ENCODE assay signal across 8 cellular contexts in the genomic region with DNA sequence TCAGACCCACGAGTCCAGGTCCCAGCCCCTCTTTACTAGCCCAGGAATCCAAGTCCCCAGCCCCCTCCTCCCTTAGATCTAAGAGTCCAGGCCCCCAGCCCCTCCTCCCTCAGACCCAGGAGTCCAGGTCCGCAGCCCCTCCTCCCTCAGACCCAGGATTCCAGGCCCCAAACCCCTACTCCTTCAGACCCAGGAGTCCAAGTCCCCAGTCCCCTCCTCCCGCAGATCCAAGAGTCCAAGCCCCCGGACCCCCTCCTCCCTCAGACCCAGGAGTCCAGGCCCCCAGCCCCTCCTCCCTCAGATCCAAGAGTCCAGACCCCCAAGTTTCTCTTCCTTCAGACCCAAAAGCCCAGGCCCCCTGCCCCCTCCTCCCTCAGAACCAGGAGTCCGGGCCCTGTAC. TPM values are rescaled to one million over a fixed set of nuclear protein-coding genes. Genes with fewer than 3 reads are reported as not detected.
DNase-seq lines count a peak whose midpoint lies in the region; ATAC-seq, FAIRE-seq and TF ChIP-seq lines count a peak whose summit lies in the region.

No MANE protein-coding gene starts in this region.

- TF ChIP-seq POLR2A in HepG2 (IDR thresholded peaks at IDR 0.05; ENCODE audit: insufficient read depth in 1 of 2, low read depth in 2 of 2, low read length in 2 of 2), result no peak

- H3K4me3 Mint-ChIP-seq in activated CD4-positive, alpha-beta T cell treated with anti-CD3 and anti-CD28 coated beads, Interleukin-2, amount 10 ng/mL, durations not matched to agents 24 days and 14 days, result peak overlapping the region; percentile 90
- H3K4me3 Mint-ChIP-seq in astrocyte (ENCODE audit: unreplicated experiment), result peak overlapping the region; percentile 79

- WGBS in HepG2 (ENCODE audit: low lambda C conversion rate), result 48% methylated on average over 5 of the region's 5 CpGs

- in situ Hi-C loops in HepG2 (cut with HindIII; ENCODE audit: extremely low pct_ligation_motif_present, low pct_unique_long_range_greater_than_20kb), result no loop called here

- H2AFZ ChIP-seq in astrocyte (ENCODE audit: low read depth, low read length) (no peak overlapping the region), HepG2 (ENCODE audit: low read length) (no peak overlapping the region)

- peaks cover 5% of the 10 kb centered on the region for H3K4me1 ChIP-seq in astrocyte (ENCODE audit: insufficient read depth, low read length)
- H3K4me1 ChIP-seq in HepG2 (ENCODE audit: insufficient read depth, low read length), result peaks cover 6% of the 10 kb centered on the region; the same call in 1 of the 2 replicates

- H3K27ac Mint-ChIP-seq in activated CD4-positive, alpha-beta T cell treated with anti-CD3 and anti-CD28 coated beads, Interleukin-2, amount 10 ng/mL, durations not matched to agents 24 days and 14 days, result peak overlapping the region; percentile 95
- peak overlapping the region; percentile 77 for H3K27ac Mint-ChIP-seq in astrocyte (ENCODE audit: unreplicated experiment)

- no peaks in the 10 kb centered on the region for H3K9me3 Mint-ChIP-seq in activated CD4-positive, alpha-beta T cell treated with anti-CD3 and anti-CD28 coated beads, Interleukin-2, amount 10 ng/mL, durations not matched to agents 24 days and 14 days
- H3K9me3 Mint-ChIP-seq in astrocyte (ENCODE audit: unreplicated experiment), result peaks cover 4% of the 10 kb centered on the region

- CTCF ChIA-PET in HepG2 (lab: Yijun Ruan, JAX; ENCODE audit: low intra/inter-chr PET ratio, low total read pairs), result no interaction called here

- intact Hi-C loops in activated CD4-positive, alpha-beta T cell treated with anti-CD3 and anti-CD28 coated beads, Interleukin-2, amount 10 ng/mL, durations not matched to agents 24 days and 14 days (cut with micrococcal nuclease), result loop anchor here (1.0 kb wide), 1 partner anchor 485 kb away; no protein-coding TSS in a partner anchor
- intact Hi-C loops in HepG2 (cut with micrococcal nuclease; ENCODE audit: unreplicated experiment), result no loop called here

- peaks cover 31% of the 10 kb centered on the region for H3K36me3 Mint-ChIP-seq in activated CD4-positive, alpha-beta T cell treated with anti-CD3 and anti-CD28 coated beads, Interleukin-2, amount 10 ng/mL, durations not matched to agents 24 days and 14 days (ENCODE audit: low read depth)
- peaks cover 37% of the 10 kb centered on the region for H3K36me3 Mint-ChIP-seq in astrocyte (ENCODE audit: low read depth, unreplicated experiment)

- TF ChIP-seq CTCF in astrocyte (IDR thresholded peaks at IDR 0.05; ENCODE audit: insufficient read depth, low read depth, low read length) (no peak), HepG2 (CRISPR knock-in tag; IDR thresholded peaks at IDR 0.05) (no peak)

- H3K36me3 ChIP-seq in astrocyte (ENCODE audit: insufficient read depth, low read length) (peaks cover 19% of the 10 kb centered on the region), HepG2 (replicated peaks in 1 of 2; ENCODE audit: control insufficient read depth in 1 of 2, insufficient read depth in 2 of 2, low read length in 2 of 2) (no peaks in the 10 kb centered on the region)

- H4K20me1 ChIP-seq in astrocyte (ENCODE audit: insufficient read depth, low read length), result peaks cover 50% of the 10 kb centered on the region
- no peaks in the 10 kb centered on the region for H4K20me1 ChIP-seq in HepG2 (ENCODE audit: insufficient read depth, low read length)

- H3K9ac ChIP-seq in astrocyte (ENCODE audit: low read length) (peak overlapping the region; percentile 92), HepG2 (ENCODE audit: insufficient read depth, low read depth, low read length) (peak overlapping the region; percentile 77)

- DNase-seq in activated CD4-positive, alpha-beta T cell treated with anti-CD3 and anti-CD28 coated beads, Interleukin-2, amount 10 ng/mL, durations not matched to agents 24 days and 14 days, result no peak
- DNase-seq in activated CD4-positive, alpha-beta T cell treated with anti-CD3 and anti-CD28 coated beads for 4 hours, result no peak
- DNase-seq in astrocyte (ENCODE audit: low read depth) (no peak), HepG2 (ENCODE audit: low spot score) (no peak), NCI-H345 treated with DMSO at 0.1 percent for 48 hours (lab: John Stamatoyannopoulos, UW; ENCODE audit: unreplicated experiment) (no peak), AML-193 (lab: John Stamatoyannopoulos, UW) (no peak), HuH-7.5 (ENCODE audit: low spot score) (no peak)

- ATAC-seq in HepG2, result no peak

- H3K4me1 Mint-ChIP-seq in activated CD4-positive, alpha-beta T cell treated with anti-CD3 and anti-CD28 coated beads, Interleukin-2, amount 10 ng/mL, durations not matched to agents 24 days and 14 days, result peaks cover 24% of the 10 kb centered on the region
- H3K4me1 Mint-ChIP-seq in astrocyte (ENCODE audit: low read depth, unreplicated experiment), result peaks cover 42% of the 10 kb centered on the region

- H3K27ac ChIP-seq in astrocyte (ENCODE audit: low read depth, low read length) (peak overlapping the region; percentile 85), HepG2 (ENCODE audit: extremely low read length, insufficient read depth, low read length) (peak overlapping the region; percentile 71), temporal lobe (ENCODE audit: low read depth, low read length) (peak overlapping the region; percentile 92)

- no peak for TF ChIP-seq RAD21 in HepG2 (CRISPR knock-in tag; IDR thresholded peaks at IDR 0.05)

- POLR2A ChIA-PET in HepG2 (lab: Yijun Ruan, JAX), result interaction anchor here (1.0 to 1.8 kb wide), 3 partner anchors 14 to 47 kb away, joined by 4 to 9 read pairs (median 8); no protein-coding TSS in a partner anchor

- H3K4me2 ChIP-seq in astrocyte (ENCODE audit: low read length) (peak overlapping the region; percentile 96), HepG2 (ENCODE audit: low read depth, low read length) (peak overlapping the region; percentile 67)

- FAIRE-seq in astrocyte (lab: Jason Lieb, UNC) (no peak), HepG2 (lab: Jason Lieb, UNC) (no peak)

- H3K27me3 ChIP-seq in astrocyte (ENCODE audit: insufficient read depth, low read length) (no peaks in the 10 kb centered on the region), HepG2 (ENCODE audit: control insufficient read depth in 1 of 2, insufficient read depth in 2 of 2, low read length in 2 of 2) (no peaks in the 10 kb centered on the region; a peak in 1 of 5 replicates)

- H3K27me3 Mint-ChIP-seq in activated CD4-positive, alpha-beta T cell treated with anti-CD3 and anti-CD28 coated beads, Interleukin-2, amount 10 ng/mL, durations not matched to agents 24 days and 14 days, result peaks cover 4% of the 10 kb centered on the region
- no peaks in the 10 kb centered on the region for H3K27me3 Mint-ChIP-seq in astrocyte (ENCODE audit: low read depth, unreplicated experiment)

- H3K4me3 ChIP-seq in astrocyte (ENCODE audit: insufficient read depth, low read depth, low read length), result peak overlapping the region; percentile 68
- peak overlapping the region; percentile 66 to 79 (median 68) for H3K4me3 ChIP-seq in HepG2 (replicated peaks in 1 of 3; ENCODE audit: insufficient read depth in 1 of 3, low read depth in 2 of 3, low read length in 3 of 3)

- TF ChIP-seq EP300 in HepG2 (IDR thresholded peaks at IDR 0.05; ENCODE audit: low read depth in 2 of 2, low read length in 2 of 2), result no peak
- TF ChIP-seq EP300 in HepG2 (CRISPR knock-in tag; IDR thresholded peaks at IDR 0.05; ENCODE audit: borderline replicate concordance), result no peak

- H3K79me2 ChIP-seq in astrocyte (ENCODE audit: insufficient read depth, low read length), result peaks cover 6% of the 10 kb centered on the region
- H3K79me2 ChIP-seq in HepG2 (ENCODE audit: insufficient read depth, low read length), result no peaks in the 10 kb centered on the region

- H3K9me3 ChIP-seq in astrocyte (ENCODE audit: insufficient read depth, low read depth, low read length), result no peaks in the 10 kb centered on the region
- H3K9me3 ChIP-seq in HepG2 (ENCODE audit: low read length), result no peaks in the 10 kb centered on the region

- BruUV-seq in HepG2 (replicated peaks; lab: Mats Ljungman, UMichigan), result no TSS peak

RNA-seq across cellular contexts. Expression of a gene that starts 11.5 kb away (rescaled TPM):
- 6.7 and 7.0 TPM in 2 replicates for total RNA-seq in activated CD4-positive, alpha-beta T cell treated with anti-CD3 and anti-CD28 coated beads, Interleukin-2, amount 10 ng/mL, durations not matched to agents 24 days and 14 days
- 51.0 and 62.5 TPM in 2 replicates for total RNA-seq in astrocyte
- 0.53 and 2.2 TPM in 2 replicates for total RNA-seq in HepG2 (2016; rRNA removed; fragmentation: Illumina TruSeq; extraction: Trizol)
- total RNA-seq in HepG2 (2016; cell fraction: cytosol; rRNA removed; fragmentation: Illumina TruSeq; extraction: Trizol; ENCODE audit: low read depth), result 1.1 and 1.9 TPM in 2 replicates
- 2.6 TPM in 1 of 2 replicates, not detected in the other for total RNA-seq in HepG2 (2016; cell fraction: insoluble cytoplasmic fraction; rRNA removed; fragmentation: Illumina TruSeq; extraction: Trizol)
- total RNA-seq in HepG2 (2016; cell fraction: membrane; rRNA removed; fragmentation: Illumina TruSeq; extraction: Trizol), result 0.53 and 1.2 TPM in 2 replicates
- 2.1 and 4.9 TPM in 2 replicates for total RNA-seq in HepG2 (2016; cell fraction: nucleus; rRNA removed; fragmentation: Illumina TruSeq; extraction: Trizol)
- 1.4 and 2.3 TPM in 2 replicates for polyA plus RNA-seq in HepG2 (2011; rRNA removed)
- 0.26 and 0.76 TPM in 2 replicates for polyA plus RNA-seq in HepG2 (2011; cell fraction: cytosol; rRNA removed)
- 12.4 and 14.0 TPM in 2 replicates for polyA plus RNA-seq in HepG2 (2011; cell fraction: nucleus; rRNA removed)
- polyA plus RNA-seq in HepG2 (2012), result 2.2 and 3.3 TPM in 2 replicates
- 0.78 and 0.85 TPM in 2 replicates for polyA plus RNA-seq in HepG2 (2016; cell fraction: cytosol; fragmentation: Illumina TruSeq; extraction: Trizol; ENCODE audit: low read depth)
- 0.48 and 0.82 TPM in 2 replicates for polyA plus RNA-seq in HepG2 (2016; cell fraction: insoluble cytoplasmic fraction; fragmentation: Illumina TruSeq; extraction: Trizol; ENCODE audit: low read depth)
- 0.42 and 1.5 TPM in 2 replicates for polyA plus RNA-seq in HepG2 (2016; cell fraction: membrane; fragmentation: Illumina TruSeq; extraction: Trizol; ENCODE audit: low read depth)
- 9.6 and 9.8 TPM in 2 replicates for polyA plus RNA-seq in HepG2 (2016; cell fraction: nucleus; fragmentation: Illumina TruSeq; extraction: Trizol; ENCODE audit: insufficient read depth, low read depth)
- 1.8 and 1.9 TPM in 2 replicates for polyA minus RNA-seq in HepG2 (2011; rRNA and poly(A)+ RNA removed; ENCODE audit: low replicate concordance)
- polyA minus RNA-seq in HepG2 (2011; cell fraction: cytosol; rRNA and poly(A)+ RNA removed), result not detected in 2 replicates
- polyA minus RNA-seq in HepG2 (2011; cell fraction: nucleus; rRNA and poly(A)+ RNA removed), result 6.3 and 6.8 TPM in 2 replicates
- total RNA-seq in temporal lobe, result 2.7 TPM

RNA-seq across cellular contexts. Expression of a gene that starts 19.2 kb away (rescaled TPM):
- not detected in 2 replicates for total RNA-seq in activated CD4-positive, alpha-beta T cell treated with anti-CD3 and anti-CD28 coated beads, Interleukin-2, amount 10 ng/mL, durations not matched to agents 24 days and 14 days
- total RNA-seq in astrocyte, result not detected in 2 replicates
- not detected in 2 replicates for total RNA-seq in HepG2 (2016; rRNA removed; fragmentation: Illumina TruSeq; extraction: Trizol)
- not detected in 2 replicates for total RNA-seq in HepG2 (2016; cell fraction: cytosol; rRNA removed; fragmentation: Illumina TruSeq; extraction: Trizol; ENCODE audit: low read depth)
- total RNA-seq in HepG2 (2016; cell fraction: insoluble cytoplasmic fraction; rRNA removed; fragmentation: Illumina TruSeq; extraction: Trizol), result not detected in 2 replicates
- total RNA-seq in HepG2 (2016; cell fraction: membrane; rRNA removed; fragmentation: Illumina TruSeq; extraction: Trizol), result not detected in 2 replicates
- not detected in 2 replicates for total RNA-seq in HepG2 (2016; cell fraction: nucleus; rRNA removed; fragmentation: Illumina TruSeq; extraction: Trizol)
- 0.12 TPM in 1 of 2 replicates, not detected in the other for polyA plus RNA-seq in HepG2 (2011; rRNA removed)
- polyA plus RNA-seq in HepG2 (2011; cell fraction: cytosol; rRNA removed), result not detected in 2 replicates
- not detected in 2 replicates for polyA plus RNA-seq in HepG2 (2011; cell fraction: nucleus; rRNA removed)
- not detected in 2 replicates for polyA plus RNA-seq in HepG2 (2012)
- not detected in 2 replicates for polyA plus RNA-seq in HepG2 (2016; cell fraction: cytosol; fragmentation: Illumina TruSeq; extraction: Trizol; ENCODE audit: low read depth)
- not detected in 2 replicates for polyA plus RNA-seq in HepG2 (2016; cell fraction: insoluble cytoplasmic fraction; fragmentation: Illumina TruSeq; extraction: Trizol; ENCODE audit: low read depth)
- polyA plus RNA-seq in HepG2 (2016; cell fraction: membrane; fragmentation: Illumina TruSeq; extraction: Trizol; ENCODE audit: low read depth), result not detected in 2 replicates
- polyA plus RNA-seq in HepG2 (2016; cell fraction: nucleus; fragmentation: Illumina TruSeq; extraction: Trizol; ENCODE audit: insufficient read depth, low read depth), result not detected in 2 replicates
- not detected in 2 replicates for polyA minus RNA-seq in HepG2 (2011; rRNA and poly(A)+ RNA removed; ENCODE audit: low replicate concordance)
- polyA minus RNA-seq in HepG2 (2011; cell fraction: cytosol; rRNA and poly(A)+ RNA removed), result not detected in 2 replicates
- not detected in 2 replicates for polyA minus RNA-seq in HepG2 (2011; cell fraction: nucleus; rRNA and poly(A)+ RNA removed)
- total RNA-seq in temporal lobe, result 2.7 TPM

RNA-seq across cellular contexts. Expression of a gene that starts 47.1 kb away (rescaled TPM):
- total RNA-seq in activated CD4-positive, alpha-beta T cell treated with anti-CD3 and anti-CD28 coated beads, Interleukin-2, amount 10 ng/mL, durations not matched to agents 24 days and 14 days, result not detected in 2 replicates
- total RNA-seq in astrocyte (not detected in 2 replicates), HepG2 (2016; rRNA removed; fragmentation: Illumina TruSeq; extraction: Trizol) (not detected in 2 replicates), temporal lobe (1.2 TPM)
- total RNA-seq in HepG2 (2016; cell fraction: cytosol; rRNA removed; fragmentation: Illumina TruSeq; extraction: Trizol; ENCODE audit: low read depth), result not detected in 2 replicates
- total RNA-seq in HepG2 (2016; cell fraction: insoluble cytoplasmic fraction; rRNA removed; fragmentation: Illumina TruSeq; extraction: Trizol), result not detected in 2 replicates
- total RNA-seq in HepG2 (2016; cell fraction: membrane; rRNA removed; fragmentation: Illumina TruSeq; extraction: Trizol), result not detected in 2 replicates
- total RNA-seq in HepG2 (2016; cell fraction: nucleus; rRNA removed; fragmentation: Illumina TruSeq; extraction: Trizol), result not detected in 2 replicates
- polyA plus RNA-seq in HepG2 (2011; rRNA removed), result 0.07 TPM in 1 of 2 replicates, not detected in the other
- polyA plus RNA-seq in HepG2 (2011; cell fraction: cytosol; rRNA removed), result 0.03 TPM in 1 of 2 replicates, not detected in the other
- not detected in 2 replicates for polyA plus RNA-seq in HepG2 (2011; cell fraction: nucleus; rRNA removed)
- 0.27 TPM in 1 of 2 replicates, not detected in the other for polyA plus RNA-seq in HepG2 (2012)
- polyA plus RNA-seq in HepG2 (2016; cell fraction: cytosol; fragmentation: Illumina TruSeq; extraction: Trizol; ENCODE audit: low read depth), result not detected in 2 replicates
- not detected in 2 replicates for polyA plus RNA-seq in HepG2 (2016; cell fraction: insoluble cytoplasmic fraction; fragmentation: Illumina TruSeq; extraction: Trizol; ENCODE audit: low read depth)
- not detected in 2 replicates for polyA plus RNA-seq in HepG2 (2016; cell fraction: membrane; fragmentation: Illumina TruSeq; extraction: Trizol; ENCODE audit: low read depth)
- not detected in 2 replicates for polyA plus RNA-seq in HepG2 (2016; cell fraction: nucleus; fragmentation: Illumina TruSeq; extraction: Trizol; ENCODE audit: insufficient read depth, low read depth)
- not detected in 2 replicates for polyA minus RNA-seq in HepG2 (2011; rRNA and poly(A)+ RNA removed; ENCODE audit: low replicate concordance)
- polyA minus RNA-seq in HepG2 (2011; cell fraction: cytosol; rRNA and poly(A)+ RNA removed), result not detected in 2 replicates
- polyA minus RNA-seq in HepG2 (2011; cell fraction: nucleus; rRNA and poly(A)+ RNA removed), result not detected in 2 replicates

RNA-seq across cellular contexts. Expression of a gene that starts 56.4 kb away (rescaled TPM):
- not detected in 2 replicates for total RNA-seq in activated CD4-positive, alpha-beta T cell treated with anti-CD3 and anti-CD28 coated beads, Interleukin-2, amount 10 ng/mL, durations not matched to agents 24 days and 14 days
- total RNA-seq in astrocyte, result not detected in 2 replicates
- total RNA-seq in HepG2 (2016; rRNA removed; fragmentation: Illumina TruSeq; extraction: Trizol), result not detected in 2 replicates
- not detected in 2 replicates for total RNA-seq in HepG2 (2016; cell fraction: cytosol; rRNA removed; fragmentation: Illumina TruSeq; extraction: Trizol; ENCODE audit: low read depth)
- total RNA-seq in HepG2 (2016; cell fraction: insoluble cytoplasmic fraction; rRNA removed; fragmentation: Illumina TruSeq; extraction: Trizol), result not detected in 2 replicates
- not detected in 2 replicates for total RNA-seq in HepG2 (2016; cell fraction: membrane; rRNA removed; fragmentation: Illumina TruSeq; extraction: Trizol)
- not detected in 2 replicates for total RNA-seq in HepG2 (2016; cell fraction: nucleus; rRNA removed; fragmentation: Illumina TruSeq; extraction: Trizol)
- polyA plus RNA-seq in HepG2 (2011; rRNA removed), result not detected in 2 replicates
- not detected in 2 replicates for polyA plus RNA-seq in HepG2 (2011; cell fraction: cytosol; rRNA removed)
- not detected in 2 replicates for polyA plus RNA-seq in HepG2 (2011; cell fraction: nucleus; rRNA removed)
- polyA plus RNA-seq in HepG2 (2012), result not detected in 2 replicates
- polyA plus RNA-seq in HepG2 (2016; cell fraction: cytosol; fragmentation: Illumina TruSeq; extraction: Trizol; ENCODE audit: low read depth), result not detected in 2 replicates
- not detected in 2 replicates for polyA plus RNA-seq in HepG2 (2016; cell fraction: insoluble cytoplasmic fraction; fragmentation: Illumina TruSeq; extraction: Trizol; ENCODE audit: low read depth)
- not detected in 2 replicates for polyA plus RNA-seq in HepG2 (2016; cell fraction: membrane; fragmentation: Illumina TruSeq; extraction: Trizol; ENCODE audit: low read depth)
- polyA plus RNA-seq in HepG2 (2016; cell fraction: nucleus; fragmentation: Illumina TruSeq; extraction: Trizol; ENCODE audit: insufficient read depth, low read depth), result not detected in 2 replicates
- polyA minus RNA-seq in HepG2 (2011; rRNA and poly(A)+ RNA removed; ENCODE audit: low replicate concordance), result not detected in 2 replicates
- not detected in 2 replicates for polyA minus RNA-seq in HepG2 (2011; cell fraction: cytosol; rRNA and poly(A)+ RNA removed)
- not detected in 2 replicates for polyA minus RNA-seq in HepG2 (2011; cell fraction: nucleus; rRNA and poly(A)+ RNA removed)
- not detected for total RNA-seq in temporal lobe

RNA-seq across cellular contexts. Expression of a gene that starts 58.0 kb away (rescaled TPM):
- total RNA-seq in activated CD4-positive, alpha-beta T cell treated with anti-CD3 and anti-CD28 coated beads, Interleukin-2, amount 10 ng/mL, durations not matched to agents 24 days and 14 days, result not detected in 2 replicates
- total RNA-seq in astrocyte, result not detected in 2 replicates
- 0.09 TPM in 1 of 2 replicates, not detected in the other for total RNA-seq in HepG2 (2016; rRNA removed; fragmentation: Illumina TruSeq; extraction: Trizol)
- total RNA-seq in HepG2 (2016; cell fraction: cytosol; rRNA removed; fragmentation: Illumina TruSeq; extraction: Trizol; ENCODE audit: low read depth), result not detected in 2 replicates
- total RNA-seq in HepG2 (2016; cell fraction: insoluble cytoplasmic fraction; rRNA removed; fragmentation: Illumina TruSeq; extraction: Trizol), result 0.13 TPM in 1 of 2 replicates, not detected in the other
- 0.09 and 0.10 TPM in 2 replicates for total RNA-seq in HepG2 (2016; cell fraction: membrane; rRNA removed; fragmentation: Illumina TruSeq; extraction: Trizol)
- total RNA-seq in HepG2 (2016; cell fraction: nucleus; rRNA removed; fragmentation: Illumina TruSeq; extraction: Trizol), result not detected in 2 replicates
- polyA plus RNA-seq in HepG2 (2011; rRNA removed), result 0.04 and 0.05 TPM in 2 replicates
- polyA plus RNA-seq in HepG2 (2011; cell fraction: cytosol; rRNA removed), result 0.06 TPM in 1 of 2 replicates, not detected in the other
- not detected in 2 replicates for polyA plus RNA-seq in HepG2 (2011; cell fraction: nucleus; rRNA removed)
- polyA plus RNA-seq in HepG2 (2012), result 0.09 TPM in 1 of 2 replicates, not detected in the other
- not detected in 2 replicates for polyA plus RNA-seq in HepG2 (2016; cell fraction: cytosol; fragmentation: Illumina TruSeq; extraction: Trizol; ENCODE audit: low read depth)
- 0.11 and 0.14 TPM in 2 replicates for polyA plus RNA-seq in HepG2 (2016; cell fraction: insoluble cytoplasmic fraction; fragmentation: Illumina TruSeq; extraction: Trizol; ENCODE audit: low read depth)
- polyA plus RNA-seq in HepG2 (2016; cell fraction: membrane; fragmentation: Illumina TruSeq; extraction: Trizol; ENCODE audit: low read depth), result 0.11 and 0.20 TPM in 2 replicates
- 0.28 TPM in 1 of 2 replicates, not detected in the other for polyA plus RNA-seq in HepG2 (2016; cell fraction: nucleus; fragmentation: Illumina TruSeq; extraction: Trizol; ENCODE audit: insufficient read depth, low read depth)
- 0.14 TPM in 1 of 2 replicates, not detected in the other for polyA minus RNA-seq in HepG2 (2011; rRNA and poly(A)+ RNA removed; ENCODE audit: low replicate concordance)
- polyA minus RNA-seq in HepG2 (2011; cell fraction: cytosol; rRNA and poly(A)+ RNA removed), result not detected in 2 replicates
- not detected in 2 replicates for polyA minus RNA-seq in HepG2 (2011; cell fraction: nucleus; rRNA and poly(A)+ RNA removed)
- total RNA-seq in temporal lobe, result under 0.01 TPM
